11 cellular contexts compared by ENCODE assay signal in genomic region chr12:212799-213526, GRCh38. TPM values are rescaled to one million over a fixed set of nuclear protein-coding genes. Genes with fewer than 3 reads are reported as not detected.
DNase-seq lines count a peak whose midpoint lies in the region; ATAC-seq and TF ChIP-seq lines count a peak whose summit lies in the region.
"Had no signal": no experiment of that assay in that cellular context is flagged by ENCODE, and none has a peak within 500 bp of the region (broad histone marks: within the 10 kb centered on the region; RNA-seq: fewer than 3 reads in every experiment).

No MANE protein-coding gene starts in this region.

- H3K9ac ChIP-seq in H9 (ENCODE audit: extremely low read depth, insufficient read length, low read length): no peak overlapping the region
- peak overlapping the region; percentile 40 to 68 for H3K9ac ChIP-seq in liver (ENCODE audit: low read depth in 1 of 2, low read length in 2 of 2)

- H2BK15ac ChIP-seq in H9 (ENCODE audit: low read depth, low read length): no peak overlapping the region

- H2BK20ac ChIP-seq in H9 (ENCODE audit: low read depth, low read length, poor library complexity, severe bottlenecking): no peak overlapping the region

- H4K8ac ChIP-seq in H9 (replicated peaks; ENCODE audit: insufficient read length, low read depth, low read length): no peak overlapping the region

- no peak overlapping the region for H2BK5ac ChIP-seq in H9 (ENCODE audit: insufficient read length, low read length)

- H3K36me3 ChIP-seq in liver (ENCODE audit: control insufficient read depth in 4 of 4, insufficient read depth in 3 of 4, low read depth in 1 of 4, low read length in 3 of 4) (peaks cover 0 to 1% (median 0%) of the 10 kb centered on the region in 4 donors), stomach (no peaks in the 10 kb centered on the region)
- H3K36me3 ChIP-seq: uterus had no signal

- H3K4me2 ChIP-seq in H9 (ENCODE audit: insufficient read depth, insufficient read length, low read length): no peak overlapping the region

- H3K36me3 Mint-ChIP-seq in H9 (ENCODE audit: insufficient read depth in 1 of 3, low read depth in 3 of 3): no peaks in the 10 kb centered on the region

- no peak overlapping the region for H3K27ac Mint-ChIP-seq in H9

- H3K4ac ChIP-seq in H9 (ENCODE audit: low read depth, low read length): no peak overlapping the region

- no peaks in the 10 kb centered on the region; a peak in 2 of 5 replicates for H3K9me3 Mint-ChIP-seq in H9

- no peaks in the 10 kb centered on the region for H3K79me2 ChIP-seq in H9 (ENCODE audit: insufficient read depth, low read length)

- H3K27ac ChIP-seq in H9 (ENCODE audit: insufficient read length, low read depth, low read length) (no peak overlapping the region), angular gyrus (ENCODE audit: low read depth, low read length) (peak overlapping the region; percentile 17), liver (ENCODE audit: low read depth in 1 of 2, low read length in 2 of 2) (peak overlapping the region; percentile 85 to 87), stomach (no peak overlapping the region)
- H3K27ac ChIP-seq: RWPE1, uterus had no signal

- no peak overlapping the region for H3K18ac ChIP-seq in H9 (ENCODE audit: insufficient read length, low read depth, low read length)

- 0 out of 2 replicates have a peak overlapping the region, but pooled peaks have one; percentile 45 for H3K14ac ChIP-seq in H9 (ENCODE audit: insufficient read depth, low read length)

- no peak overlapping the region for H3T11ph ChIP-seq in H9 (ENCODE audit: low read length)

- no peak overlapping the region for H3K56ac ChIP-seq in H9 (ENCODE audit: insufficient read length, low read depth, low read length)

- ATAC-seq in HG02759 (IDR thresholded peaks at IDR 0.05; ENCODE audit: unreplicated experiment): no peak
- ATAC-seq in HG03097 (IDR thresholded peaks at IDR 0.05; ENCODE audit: low FRiP score, unreplicated experiment): no peak

- H4K20me1 ChIP-seq in H9 (ENCODE audit: control insufficient read depth, insufficient read depth, insufficient read length): no peaks in the 10 kb centered on the region

- no peak overlapping the region for H3K23ac ChIP-seq in H9 (ENCODE audit: insufficient read length, low read depth, low read length)

- H3K9me3 ChIP-seq in H9 (ENCODE audit: control insufficient read depth, low read depth, low read length): no peaks in the 10 kb centered on the region
- no peaks in the 10 kb centered on the region for H3K9me3 ChIP-seq in liver (ENCODE audit: control insufficient read depth in 4 of 4, low read length in 3 of 4)
- no peaks in the 10 kb centered on the region for H3K9me3 ChIP-seq in stomach
- H3K9me3 ChIP-seq: uterus had no signal

- H3K27me3 ChIP-seq in H9 (ENCODE audit: insufficient read depth, low read length) (peaks cover 4% of the 10 kb centered on the region; the same call in 1 of the 2 replicates), liver (ENCODE audit: control insufficient read depth in 4 of 4, insufficient read depth in 4 of 4, low read length in 3 of 4) (no peaks in the 10 kb centered on the region), stomach (peaks cover 0 to 73% (median 14%) of the 10 kb centered on the region in 3 donors)
- H3K27me3 ChIP-seq: uterus had no signal

- TF ChIP-seq EP300 in stomach (IDR thresholded peaks at IDR 0.05): no peak

- TF ChIP-seq RAD21 in liver (IDR thresholded peaks at IDR 0.05): no peak

- peaks cover 29 to 36% of the 10 kb centered on the region in 2 experiments for H3K4me1 Mint-ChIP-seq in H9

- H3K4me3 ChIP-seq in liver (ENCODE audit: low read depth in 1 of 3, low read length in 3 of 3) (peak overlapping the region; percentile 37 to 80 (median 60)), stomach (peak overlapping the region in 2 of 4 donors; percentile 13 to 15)
- H3K4me3 ChIP-seq: uterus had no signal

- H4K5ac ChIP-seq in H9 (ENCODE audit: insufficient read length, low read depth, low read length): no peak overlapping the region

- H3K27me3 Mint-ChIP-seq in H9 (ENCODE audit: low read depth): peaks cover 95% of the 10 kb centered on the region

- no CpG with 5 or more reads among the region's 21 CpGs for WGBS in H9 (ENCODE audit: extremely low coverage, insufficient read length, low lambda C conversion rate)
- 15% methylated on average over 21 of the region's 21 CpGs for WGBS in liver
- 19 to 36% (median 27%) methylated on average over 20 to 21 of the region's 21 CpGs for WGBS in stomach, 5 donors

- no peak overlapping the region; a peak in 1 of 5 replicates for H3K4me3 Mint-ChIP-seq in H9

- H2BK12ac ChIP-seq in H9 (ENCODE audit: insufficient read length, low read depth, low read length): no peak overlapping the region

- no peak overlapping the region for H2AFZ ChIP-seq in H9 (ENCODE audit: low read length)

- no peaks in the 10 kb centered on the region for H3K23me2 ChIP-seq in H9 (ENCODE audit: insufficient read length, low read depth, low read length, poor library complexity, severe bottlenecking)

- intact Hi-C loops in stomach (cut with DNase I; ENCODE audit: low total_unique reads): no loop called here

- no peak overlapping the region for H2AK5ac ChIP-seq in H9 (ENCODE audit: insufficient read length, low read length)

- H3K4me1 ChIP-seq in H9 (ENCODE audit: insufficient read depth, low read length) (0 out of 2 replicates have a peak, but pooled peaks cover 4% of the 10 kb centered on the region), liver (ENCODE audit: control insufficient read depth in 4 of 4, insufficient read depth in 4 of 4, low read length in 3 of 4) (peaks cover 14 to 70% (median 55%) of the 10 kb centered on the region in 4 donors), stomach (peaks cover 0 to 28% (median 17%) of the 10 kb centered on the region in 4 donors)
- H3K4me1 ChIP-seq: uterus had no signal

- no peak for TF ChIP-seq CTCF in H9 (conservative IDR thresholded peaks at IDR 0.05)
- TF ChIP-seq CTCF in liver (IDR thresholded peaks at IDR 0.05; ENCODE audit: low read depth, low read length, missing input control): no peak
- TF ChIP-seq CTCF in stomach (IDR thresholded peaks at IDR 0.05): no peak

- no peak overlapping the region for H4K91ac ChIP-seq in H9 (ENCODE audit: insufficient read length, low read depth, low read length)

- no peak overlapping the region for H2BK120ac ChIP-seq in H9 (ENCODE audit: low read depth, low read length, poor library complexity, severe bottlenecking)

- no peak for TF ChIP-seq POLR2A in stomach (IDR thresholded peaks at IDR 0.05)

- H3K79me1 ChIP-seq in H9 (ENCODE audit: insufficient read depth, low read depth, low read length, poor library complexity, severe bottlenecking): no peaks in the 10 kb centered on the region

- DNase-seq in H9 (no peak), stomach (peak; percentile 46)
- no peak for DNase-seq in activated CD4-positive, alpha-beta T cell treated with anti-CD3 and anti-CD28 coated beads for 4 hours
- DNase-seq: DND-41 had no signal

TF ChIP-seq in liver, 16 proteins besides CTCF, POLR2A, EP300 and RAD21 (continues in another document):
- TF ChIP-seq GABPA (IDR thresholded peaks at IDR 0.05 in 1 of 2, conservative IDR thresholded peaks at IDR 0.05 in 1 of 2) (no peak), FOXA2 (IDR thresholded peaks at IDR 0.05) (no peak), TAF1 (conservative IDR thresholded peaks at IDR 0.05) (no peak), NR2F2 (IDR thresholded peaks at IDR 0.05) (peak; percentile 45), ATF3 (IDR thresholded peaks at IDR 0.05) (no peak), HNF4G (IDR thresholded peaks at IDR 0.05) (peak; percentile 43), JUND (IDR thresholded peaks at IDR 0.05) (peak in 1 of 2 donors; percentile 28), FOXA1 (IDR thresholded peaks at IDR 0.05) (no peak), EGR1 (IDR thresholded peaks at IDR 0.05; ENCODE audit: low read depth in 2 of 2) (peak in 1 of 2 donors; percentile 8), HNF4A (conservative IDR thresholded peaks at IDR 0.05) (peak; percentile 87), SP1 (IDR thresholded peaks at IDR 0.05) (peak; percentile 48)
- TF ChIP-seq, protein P1, sequence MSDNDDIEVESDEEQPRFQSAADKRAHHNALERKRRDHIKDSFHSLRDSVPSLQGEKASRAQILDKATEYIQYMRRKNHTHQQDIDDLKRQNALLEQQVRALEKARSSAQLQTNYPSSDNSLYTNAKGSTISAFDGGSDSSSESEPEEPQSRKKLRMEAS (IDR thresholded peaks at IDR 0.05): peak; percentile 18
- TF ChIP-seq, protein P2, sequence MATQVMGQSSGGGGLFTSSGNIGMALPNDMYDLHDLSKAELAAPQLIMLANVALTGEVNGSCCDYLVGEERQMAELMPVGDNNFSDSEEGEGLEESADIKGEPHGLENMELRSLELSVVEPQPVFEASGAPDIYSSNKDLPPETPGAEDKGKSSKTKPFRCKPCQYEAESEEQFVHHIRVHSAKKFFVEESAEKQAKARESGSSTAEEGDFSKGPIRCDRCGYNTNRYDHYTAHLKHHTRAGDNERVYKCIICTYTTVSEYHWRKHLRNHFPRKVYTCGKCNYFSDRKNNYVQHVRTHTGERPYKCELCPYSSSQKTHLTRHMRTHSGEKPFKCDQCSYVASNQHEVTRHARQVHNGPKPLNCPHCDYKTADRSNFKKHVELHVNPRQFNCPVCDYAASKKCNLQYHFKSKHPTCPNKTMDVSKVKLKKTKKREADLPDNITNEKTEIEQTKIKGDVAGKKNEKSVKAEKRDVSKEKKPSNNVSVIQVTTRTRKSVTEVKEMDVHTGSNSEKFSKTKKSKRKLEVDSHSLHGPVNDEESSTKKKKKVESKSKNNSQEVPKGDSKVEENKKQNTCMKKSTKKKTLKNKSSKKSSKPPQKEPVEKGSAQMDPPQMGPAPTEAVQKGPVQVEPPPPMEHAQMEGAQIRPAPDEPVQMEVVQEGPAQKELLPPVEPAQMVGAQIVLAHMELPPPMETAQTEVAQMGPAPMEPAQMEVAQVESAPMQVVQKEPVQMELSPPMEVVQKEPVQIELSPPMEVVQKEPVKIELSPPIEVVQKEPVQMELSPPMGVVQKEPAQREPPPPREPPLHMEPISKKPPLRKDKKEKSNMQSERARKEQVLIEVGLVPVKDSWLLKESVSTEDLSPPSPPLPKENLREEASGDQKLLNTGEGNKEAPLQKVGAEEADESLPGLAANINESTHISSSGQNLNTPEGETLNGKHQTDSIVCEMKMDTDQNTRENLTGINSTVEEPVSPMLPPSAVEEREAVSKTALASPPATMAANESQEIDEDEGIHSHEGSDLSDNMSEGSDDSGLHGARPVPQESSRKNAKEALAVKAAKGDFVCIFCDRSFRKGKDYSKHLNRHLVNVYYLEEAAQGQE (IDR thresholded peaks at IDR 0.05): no peak

RNA-seq across cellular contexts. Expression of gene SLC6A12, which starts 1.0 kb away (rescaled TPM):
- total RNA-seq in H9 (2021) (0.17 and 0.20 TPM in 2 replicates), liver (10 to 100 TPM; 27.1 to 30.3 TPM), stomach (1 to 10 TPM in 1 of 5 donors, not detected in 4; 1.7 TPM)
- polyA plus RNA-seq in liver (10 to 100 TPM; 18.2 to 19.3 TPM), stomach (under 1 TPM in 2 of 3 donors, not detected in 1; 0.05 to 0.19 TPM)

RNA-seq across cellular contexts. Expression of gene SLC6A13, which starts 49.7 kb away (rescaled TPM):
- total RNA-seq in H9 (2021) (not detected in 2 replicates), liver (10 to 100 TPM in 1 of 2 donors, under 1 TPM in 1; 0.23 to 12.0 TPM), stomach (not detected)
- polyA plus RNA-seq in liver (1 to 10 TPM; 5.4 to 9.5 TPM), stomach (not detected)
- total RNA-seq: posterior vena cava had no signal

Comparison
In these comparisons a context has a peak if more than half of its experiments do, and no peak if none do; other contexts are left out.
1. H3K27ac ChIP-seq: peak in angular gyrus (single experiment) and liver (2 of 2); none in H9 (single experiment) and stomach (0 of 5).
2. RNA of gene SLC6A12, which starts 1.0 kb away (total RNA-seq): 27.1 to 30.3 TPM in liver; 0.17 to 0.20 TPM in H9 and 1.7 TPM in stomach; every median in the first group is over 10 times any median in the second.